13 cellular contexts compared by ENCODE assay signal in genomic region chr19:30326076-30326710, GRCh38. TPM values are rescaled to one million over a fixed set of nuclear protein-coding genes. Genes with fewer than 3 reads are reported as not detected.
"Had no signal": no experiment of that assay in that cellular context is flagged by ENCODE, and none has a peak within 500 bp of the region (broad histone marks: within the 10 kb centered on the region; RNA-seq: fewer than 3 reads in every experiment).

No MANE protein-coding gene starts in this region.

- DNase-seq: activated gamma-delta T cell treated with Interleukin-2 at 50 U/mL for 16 hours; activated naive CD8-positive, alpha-beta T cell treated with anti-CD3 and anti-CD28 coated beads, Interleukin-2, amount 10 ng/mL, durations not matched to agents 7 days and 5 days; activated T-cell treated with anti-CD3 and anti-CD28 coated beads, Interleukin-2, amount 50 U/mL, for 24 hours; aorta; kidney glomerular epithelial cell; lower lobe of right lung; naive B cell; stimulated activated CD4-positive, alpha-beta T cell treated with anti-CD3 and anti-CD28 coated beads, Interleukin-2, amount 100 ng/mL, for 48 hours; stimulated activated naive CD4-positive, alpha-beta T cell treated with Interleukin-2 at 50 U/mL for 16 hours had no signal

- ATAC-seq: lower lobe of right lung, SK-N-SH treated with all-trans-retinoic acid at 6 μM for 48 hours had no signal

- H3K9me3 ChIP-seq: lower lobe of right lung had no signal

- H3K27ac ChIP-seq: lower lobe of right lung had no signal

- H3K4me3 ChIP-seq: lower lobe of right lung had no signal

- H3K36me3 ChIP-seq: lower lobe of right lung had no signal

- H3K4me1 ChIP-seq: lower lobe of right lung had no signal

RNA-seq across cellular contexts. Expression of gene ZNF536, which starts 46.0 kb away (rescaled TPM):
- total RNA-seq: activated naive CD8-positive, alpha-beta T cell treated with anti-CD3 and anti-CD28 coated beads, Interleukin-2, amount 10 ng/mL, durations not matched to agents 7 days and 5 days; bronchial epithelial cell; endothelial cell of umbilical vein; T-helper 2 cell treated with Interferon-gamma antibody and Interleukin-4, amounts not matched to agents 100 ng/mL and 5 ng/mL, for 36 hours had no signal
